ENCODE assay signal across 8 cellular contexts in the genomic region with DNA sequence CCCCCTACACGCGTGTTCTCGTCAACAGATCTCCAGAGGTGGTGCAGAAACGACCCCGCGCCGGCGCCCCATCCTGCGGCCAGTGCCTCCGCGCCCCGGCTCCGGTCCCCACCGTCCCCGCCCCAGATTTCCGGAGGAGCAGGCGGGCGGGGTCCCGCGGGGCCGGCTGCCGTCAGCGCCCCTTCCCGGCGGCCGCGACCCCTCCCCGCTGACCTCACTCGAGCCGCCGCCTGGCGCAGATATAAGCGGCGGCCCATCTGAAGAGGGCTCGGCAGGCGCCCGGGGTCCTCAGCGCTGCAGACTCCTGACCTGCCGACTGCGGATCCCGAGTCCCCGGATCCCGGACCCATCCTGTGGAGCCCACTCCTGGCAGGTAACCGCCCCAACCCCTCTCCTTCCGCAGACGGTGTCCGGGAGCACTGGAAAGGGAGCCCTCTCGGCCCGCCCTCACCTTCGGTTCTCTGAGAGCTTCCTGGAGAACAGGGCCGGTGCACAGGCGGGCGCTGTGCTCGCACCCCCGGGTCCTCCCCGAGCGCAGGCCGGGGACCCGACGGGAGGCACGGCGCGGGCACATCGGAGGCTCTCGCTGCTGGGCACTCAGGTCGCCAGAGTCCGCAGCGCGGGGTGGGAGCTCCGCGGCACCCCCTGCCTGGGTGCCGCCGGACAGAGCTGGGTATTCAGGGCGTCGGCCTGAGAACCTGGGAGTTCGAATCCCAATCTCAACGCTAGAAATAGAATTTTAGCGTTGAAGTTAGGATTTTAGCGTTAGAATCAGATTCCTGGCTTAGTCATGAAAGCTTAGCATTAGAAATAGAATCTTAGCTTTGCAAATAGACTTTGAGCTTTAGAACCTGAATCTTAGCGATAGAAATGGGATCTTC. TPM values are rescaled to one million over a fixed set of nuclear protein-coding genes. Genes with fewer than 3 reads are reported as not detected.
DNase-seq lines count a peak whose midpoint lies in the region; ATAC-seq and TF ChIP-seq lines count a peak whose summit lies in the region.
"Had no signal": no experiment of that assay in that cellular context is flagged by ENCODE, and none has a peak within 500 bp of the region (broad histone marks: within the 10 kb centered on the region; RNA-seq: fewer than 3 reads in every experiment).

A gene with protein sequence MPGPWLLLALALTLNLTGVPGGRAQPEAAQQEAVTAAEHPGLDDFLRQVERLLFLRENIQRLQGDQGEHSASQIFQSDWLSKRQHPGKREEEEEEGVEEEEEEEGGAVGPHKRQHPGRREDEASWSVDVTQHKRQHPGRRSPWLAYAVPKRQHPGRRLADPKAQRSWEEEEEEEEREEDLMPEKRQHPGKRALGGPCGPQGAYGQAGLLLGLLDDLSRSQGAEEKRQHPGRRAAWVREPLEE (plus strand): TSS at position 270 of the 881 bp plus-strand sequence. CDS start 1,097 bp downstream, outside the sequence.

- TF ChIP-seq CTCF in GM13976 (IDR thresholded peaks at IDR 0.05; ENCODE audit: borderline replicate concordance, control extremely low read depth, extremely low read depth, insufficient read depth, missing control alignments) (no peak), activated B cell treated with CpG ODN at 0.5 μM for 24 hours (IDR thresholded peaks at IDR 0.05) (no peak), gastrocnemius medialis (IDR thresholded peaks at IDR 0.05 in 4 of 5, conservative IDR thresholded peaks at IDR 0.05 in 1 of 5) (no peak)

- H3K4me1 Mint-ChIP-seq in activated B cell treated with CpG ODN at 0.5 μM for 24 hours: peaks cover 11% of the 10 kb centered on the region

- CTCF ChIA-PET in activated B cell treated with CpG ODN at 0.5 μM for 24 hours (lab: Charles Lee): no interaction called here

- TF ChIP-seq POLR2A in gastrocnemius medialis (IDR thresholded peaks at IDR 0.05): no peak

- H3K27ac ChIP-seq in iPS DF 6.9 (ENCODE audit: low read length): no peak within 1 kb of the TSS
- no peak within 1 kb of the TSS for H3K27ac ChIP-seq in gastrocnemius medialis

- peaks cover 1% of the 10 kb centered on the region for H3K4me1 ChIP-seq in iPS DF 6.9 (ENCODE audit: control insufficient read depth, insufficient read depth, low read length)
- peaks cover 6 to 14% of the 10 kb centered on the region in 2 donors for H3K4me1 ChIP-seq in gastrocnemius medialis

- peak within 1 kb of the TSS; percentile 23; the same call in 1 of the 2 replicates for H3K4me3 ChIP-seq in iPS DF 6.9 (ENCODE audit: low read length)
- peak within 1 kb of the TSS in 3 of 4 donors; percentile 9 to 44 (median 28) for H3K4me3 ChIP-seq in gastrocnemius medialis

- H3K36me3 ChIP-seq in iPS DF 6.9 (ENCODE audit: control insufficient read depth, insufficient read depth, low read length) (no peaks in the 10 kb centered on the region), gastrocnemius medialis (no peaks in the 10 kb centered on the region)

- ATAC-seq in activated B cell treated with CpG ODN at 0.5 μM for 24 hours (ENCODE audit: low read depth) (no peak), gastrocnemius medialis (no peak), left lobe of liver (no peak)

- no peak within 1 kb of the TSS for H3K27ac Mint-ChIP-seq in activated B cell treated with CpG ODN at 0.5 μM for 24 hours

- no peaks in the 10 kb centered on the region for H3K9me3 Mint-ChIP-seq in activated B cell treated with CpG ODN at 0.5 μM for 24 hours

- peak within 1 kb of the TSS; percentile 81 for H3K4me3 Mint-ChIP-seq in activated B cell treated with CpG ODN at 0.5 μM for 24 hours

- H3K27me3 ChIP-seq in iPS DF 6.9 (ENCODE audit: control insufficient read depth, insufficient read depth, low read length) (peaks cover 76% of the 10 kb centered on the region), gastrocnemius medialis (peaks cover 37 to 44% (median 44%) of the 10 kb centered on the region in 3 donors)

- peaks cover 60% of the 10 kb centered on the region for H3K27me3 Mint-ChIP-seq in activated B cell treated with CpG ODN at 0.5 μM for 24 hours

- H3K9me3 ChIP-seq in iPS DF 6.9 (ENCODE audit: control insufficient read depth, insufficient read depth, low read length) (no peaks in the 10 kb centered on the region), gastrocnemius medialis (no peaks in the 10 kb centered on the region)

- no peaks in the 10 kb centered on the region for H3K36me3 Mint-ChIP-seq in activated B cell treated with CpG ODN at 0.5 μM for 24 hours (ENCODE audit: low read depth)

- in situ Hi-C loops in GM13976 (cut with MboI; ENCODE audit: low sequenced_read_pairs, unreplicated experiment) (no loop called here), gastrocnemius medialis (cut with MboI; ENCODE audit: low sequenced_read_pairs in 4 of 4) (no loop called here)

- DNase-seq in GM13976 (ENCODE audit: low spot score) (peak; percentile 33), activated B cell treated with CpG ODN at 0.5 μM for 24 hours (no peak), iPS DF 6.9 (ENCODE audit: low read depth, low spot score) (no peak), gastrocnemius medialis (no peak), NCI-H128 (lab: John Stamatoyannopoulos, UW; ENCODE audit: unreplicated experiment) (no peak), NCI-H69 (lab: John Stamatoyannopoulos, UW) (no peak), left lobe of liver (ENCODE audit: low spot score) (no peak)
- DNase-seq: NCI-H774 had no signal

- WGBS in iPS DF 6.9 (ENCODE audit: insufficient coverage, insufficient read length): no CpG with 5 or more reads among the region's 80 CpGs

- POLR2A ChIA-PET in activated B cell treated with CpG ODN at 0.5 μM for 24 hours (lab: Charles Lee): no interaction called here

- intact Hi-C loops in activated B cell treated with CpG ODN at 0.5 μM for 24 hours (cut with micrococcal nuclease): no loop called here
- intact Hi-C loops in gastrocnemius medialis (cut with DNase I; ENCODE audit: low total_unique reads): no loop called here

RNA-seq across cellular contexts. Expression of the gene that starts here (rescaled TPM):
- not detected in 2 replicates for total RNA-seq in activated B cell treated with CpG ODN at 0.5 μM for 24 hours
- not detected for total RNA-seq in gastrocnemius medialis
- not detected for total RNA-seq in left lobe of liver
